Comparison of ENCODE assay signal across 1 cellular context in the genomic region with DNA sequence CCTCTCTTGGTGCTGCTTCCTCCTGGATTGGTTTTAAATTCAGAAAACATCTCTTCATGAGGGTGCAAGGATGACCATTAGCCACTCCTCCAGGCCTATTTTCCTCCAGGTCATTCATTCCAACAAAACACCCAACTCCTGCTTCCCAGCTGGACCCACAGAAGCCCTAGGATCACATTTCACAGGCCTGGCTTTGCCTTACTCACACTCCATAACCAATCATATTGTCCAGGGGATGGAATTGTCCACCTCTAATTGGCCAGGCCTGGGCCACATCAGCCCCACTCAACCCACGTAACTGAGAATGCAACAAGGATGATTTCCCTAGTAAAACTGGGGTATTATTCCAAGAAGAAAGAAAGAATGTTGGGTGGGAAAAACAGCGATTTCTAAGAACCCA.
TF ChIP-seq lines count a peak whose summit lies in the region.

No MANE protein-coding gene starts in this region.

TF ChIP-seq in WTC11, 78 proteins besides CTCF, POLR2A, EP300 and RAD21 (continued from another document):
- TF ChIP-seq, protein P1, sequence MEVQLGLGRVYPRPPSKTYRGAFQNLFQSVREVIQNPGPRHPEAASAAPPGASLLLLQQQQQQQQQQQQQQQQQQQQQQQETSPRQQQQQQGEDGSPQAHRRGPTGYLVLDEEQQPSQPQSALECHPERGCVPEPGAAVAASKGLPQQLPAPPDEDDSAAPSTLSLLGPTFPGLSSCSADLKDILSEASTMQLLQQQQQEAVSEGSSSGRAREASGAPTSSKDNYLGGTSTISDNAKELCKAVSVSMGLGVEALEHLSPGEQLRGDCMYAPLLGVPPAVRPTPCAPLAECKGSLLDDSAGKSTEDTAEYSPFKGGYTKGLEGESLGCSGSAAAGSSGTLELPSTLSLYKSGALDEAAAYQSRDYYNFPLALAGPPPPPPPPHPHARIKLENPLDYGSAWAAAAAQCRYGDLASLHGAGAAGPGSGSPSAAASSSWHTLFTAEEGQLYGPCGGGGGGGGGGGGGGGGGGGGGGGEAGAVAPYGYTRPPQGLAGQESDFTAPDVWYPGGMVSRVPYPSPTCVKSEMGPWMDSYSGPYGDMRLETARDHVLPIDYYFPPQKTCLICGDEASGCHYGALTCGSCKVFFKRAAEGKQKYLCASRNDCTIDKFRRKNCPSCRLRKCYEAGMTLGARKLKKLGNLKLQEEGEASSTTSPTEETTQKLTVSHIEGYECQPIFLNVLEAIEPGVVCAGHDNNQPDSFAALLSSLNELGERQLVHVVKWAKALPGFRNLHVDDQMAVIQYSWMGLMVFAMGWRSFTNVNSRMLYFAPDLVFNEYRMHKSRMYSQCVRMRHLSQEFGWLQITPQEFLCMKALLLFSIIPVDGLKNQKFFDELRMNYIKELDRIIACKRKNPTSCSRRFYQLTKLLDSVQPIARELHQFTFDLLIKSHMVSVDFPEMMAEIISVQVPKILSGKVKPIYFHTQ (CRISPR knock-in tag; IDR thresholded peaks at IDR 0.05), result no peak
- no peak for TF ChIP-seq TP53 (CRISPR knock-in tag; IDR thresholded peaks at IDR 0.05)
- no peak for TF ChIP-seq JUN (CRISPR knock-in tag; IDR thresholded peaks at IDR 0.05)
- TF ChIP-seq NFE2L1 (CRISPR knock-in tag; IDR thresholded peaks at IDR 0.05), result no peak
- TF ChIP-seq CDX4 (CRISPR knock-in tag; IDR thresholded peaks at IDR 0.05; ENCODE audit: borderline replicate concordance), result no peak
- no peak for TF ChIP-seq NFATC4 (CRISPR knock-in tag; IDR thresholded peaks at IDR 0.05)
- no peak for TF ChIP-seq ZNF232 (CRISPR knock-in tag; IDR thresholded peaks at IDR 0.05)
- TF ChIP-seq, protein P2, sequence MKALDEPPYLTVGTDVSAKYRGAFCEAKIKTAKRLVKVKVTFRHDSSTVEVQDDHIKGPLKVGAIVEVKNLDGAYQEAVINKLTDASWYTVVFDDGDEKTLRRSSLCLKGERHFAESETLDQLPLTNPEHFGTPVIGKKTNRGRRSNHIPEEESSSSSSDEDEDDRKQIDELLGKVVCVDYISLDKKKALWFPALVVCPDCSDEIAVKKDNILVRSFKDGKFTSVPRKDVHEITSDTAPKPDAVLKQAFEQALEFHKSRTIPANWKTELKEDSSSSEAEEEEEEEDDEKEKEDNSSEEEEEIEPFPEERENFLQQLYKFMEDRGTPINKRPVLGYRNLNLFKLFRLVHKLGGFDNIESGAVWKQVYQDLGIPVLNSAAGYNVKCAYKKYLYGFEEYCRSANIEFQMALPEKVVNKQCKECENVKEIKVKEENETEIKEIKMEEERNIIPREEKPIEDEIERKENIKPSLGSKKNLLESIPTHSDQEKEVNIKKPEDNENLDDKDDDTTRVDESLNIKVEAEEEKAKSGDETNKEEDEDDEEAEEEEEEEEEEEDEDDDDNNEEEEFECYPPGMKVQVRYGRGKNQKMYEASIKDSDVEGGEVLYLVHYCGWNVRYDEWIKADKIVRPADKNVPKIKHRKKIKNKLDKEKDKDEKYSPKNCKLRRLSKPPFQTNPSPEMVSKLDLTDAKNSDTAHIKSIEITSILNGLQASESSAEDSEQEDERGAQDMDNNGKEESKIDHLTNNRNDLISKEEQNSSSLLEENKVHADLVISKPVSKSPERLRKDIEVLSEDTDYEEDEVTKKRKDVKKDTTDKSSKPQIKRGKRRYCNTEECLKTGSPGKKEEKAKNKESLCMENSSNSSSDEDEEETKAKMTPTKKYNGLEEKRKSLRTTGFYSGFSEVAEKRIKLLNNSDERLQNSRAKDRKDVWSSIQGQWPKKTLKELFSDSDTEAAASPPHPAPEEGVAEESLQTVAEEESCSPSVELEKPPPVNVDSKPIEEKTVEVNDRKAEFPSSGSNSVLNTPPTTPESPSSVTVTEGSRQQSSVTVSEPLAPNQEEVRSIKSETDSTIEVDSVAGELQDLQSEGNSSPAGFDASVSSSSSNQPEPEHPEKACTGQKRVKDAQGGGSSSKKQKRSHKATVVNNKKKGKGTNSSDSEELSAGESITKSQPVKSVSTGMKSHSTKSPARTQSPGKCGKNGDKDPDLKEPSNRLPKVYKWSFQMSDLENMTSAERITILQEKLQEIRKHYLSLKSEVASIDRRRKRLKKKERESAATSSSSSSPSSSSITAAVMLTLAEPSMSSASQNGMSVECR (CRISPR knock-in tag; IDR thresholded peaks at IDR 0.05; ENCODE audit: borderline replicate concordance), result no peak
- TF ChIP-seq ZNF423 (CRISPR knock-in tag; IDR thresholded peaks at IDR 0.05), result no peak
